In the genomic region with DNA sequence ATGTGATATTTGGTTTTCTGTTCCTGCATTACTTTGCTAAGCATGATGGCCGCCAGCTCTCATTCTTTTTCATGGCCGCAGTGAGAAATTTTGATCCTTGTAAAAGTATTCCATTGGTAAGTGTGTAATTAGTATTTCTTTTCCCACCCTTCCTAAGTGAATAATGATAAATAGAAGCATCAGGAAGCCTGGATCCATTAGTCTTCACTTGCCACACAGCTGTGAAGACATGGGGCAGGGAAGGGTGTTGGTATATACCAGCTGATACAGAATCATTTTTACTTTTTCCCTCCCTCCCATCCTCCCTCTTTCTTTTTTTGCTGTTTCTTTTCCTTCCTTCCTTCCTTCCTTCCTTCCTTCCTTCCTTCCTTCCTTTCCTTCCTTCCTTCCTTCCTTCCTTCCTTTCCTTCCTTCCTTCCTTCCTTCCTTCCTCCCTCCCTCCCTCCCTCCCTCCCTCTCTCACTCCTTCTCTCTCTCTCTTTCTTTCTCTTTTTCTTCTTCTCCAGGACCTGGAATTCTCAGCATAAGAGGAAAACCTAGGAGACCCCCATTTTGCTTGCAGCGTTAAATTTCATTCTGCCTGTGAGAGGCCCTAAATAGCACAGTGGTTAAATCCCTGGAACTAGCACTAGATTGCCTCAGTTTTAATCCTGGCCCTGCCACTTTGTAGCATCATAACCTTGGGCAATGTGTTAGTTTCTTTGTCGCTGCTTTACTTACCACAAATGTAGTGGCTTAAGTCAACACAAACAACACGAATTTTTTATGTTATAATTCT, we compare ENCODE assay signal across 11 cellular contexts. TPM values are rescaled to one million over a fixed set of nuclear protein-coding genes. Genes with fewer than 3 reads are reported as not detected.
"Had no signal": no experiment of that assay in that cellular context is flagged by ENCODE, and none has a peak within 500 bp of the region (broad histone marks: within the 10 kb centered on the region; RNA-seq: fewer than 3 reads in every experiment).

No MANE protein-coding gene starts in this region.

- FAIRE-seq: HTR-8/SVneo, K562 had no signal

- H2AFZ ChIP-seq: GM23248 had no signal

- H3K9me3 ChIP-seq: HAP-1 had no signal

- H3K27ac ChIP-seq: GM23248 had no signal

- H3K9ac ChIP-seq: GM23248 had no signal

- DNase-seq: GM23248, GOT3, H7, HFFc6, IMR-90 had no signal

- H3K36me3 ChIP-seq: HAP-1 had no signal

- H3K4me3 ChIP-seq: GM23248, HAP-1, K562 had no signal

- H3K27ac Mint-ChIP-seq: HFFc6 had no signal

- H3K9me3 Mint-ChIP-seq: HFFc6 had no signal

- H3K4me1 ChIP-seq: HAP-1 had no signal

- H3K4me3 Mint-ChIP-seq: HFFc6 had no signal

- ATAC-seq: HCT116, K562 had no signal

RNA-seq across cellular contexts. Expression of a gene that starts 1.4 kb away (rescaled TPM):
- total RNA-seq: GM23248, H4, HFFc6, HT-29, IMR-90, K562 had no signal
- polyA plus RNA-seq: GM23248, IMR-90, K562 had no signal
